ENCODE assay signal across 11 cellular contexts in genomic region chr10:114367041-114367675, GRCh38. TPM values are rescaled to one million over a fixed set of nuclear protein-coding genes. Genes with fewer than 3 reads are reported as not detected.
DNase-seq lines count a peak whose midpoint lies in the region; ATAC-seq, FAIRE-seq and TF ChIP-seq lines count a peak whose summit lies in the region.
"Had no signal": no experiment of that assay in that cellular context is flagged by ENCODE, and none has a peak within 500 bp of the region (broad histone marks: within the 10 kb centered on the region; RNA-seq: fewer than 3 reads in every experiment).

No MANE protein-coding gene starts in this region.

- H4K8ac ChIP-seq in neuronal stem cell (ENCODE audit: low read depth, low read length): no peak overlapping the region

- peaks cover 23% of the 10 kb centered on the region for H3K4me1 ChIP-seq in foreskin keratinocyte
- H3K4me1 ChIP-seq in neuronal stem cell (ENCODE audit: control insufficient read depth in 2 of 2, insufficient read depth in 1 of 2, low read depth in 1 of 2, low read length in 2 of 2): peaks cover 4 to 8% of the 10 kb centered on the region in 2 donors

- no peak overlapping the region for H3K9ac ChIP-seq in neuronal stem cell (ENCODE audit: low read depth, low read length, poor library complexity)

- ATAC-seq in foreskin keratinocyte: peak; percentile 11
- no peak for ATAC-seq in GM18502 (IDR thresholded peaks at IDR 0.05; ENCODE audit: poor library complexity, unreplicated experiment)
- ATAC-seq: activated CD8-positive, alpha-beta T cell treated with anti-CD3 and anti-CD28 coated beads for 36 hours had no signal

- peak overlapping the region; percentile 46 for H2AFZ ChIP-seq in neuronal stem cell (ENCODE audit: low read length)

- peaks cover 0 to 3% of the 10 kb centered on the region in 2 donors for H3K9me3 ChIP-seq in neuronal stem cell (replicated peaks in 1 of 2; ENCODE audit: control insufficient read depth in 2 of 2, insufficient read depth in 1 of 2, low read depth in 1 of 2, low read length in 2 of 2)

- H3K14ac ChIP-seq in neuronal stem cell (ENCODE audit: low read length): no peak overlapping the region

- H4K91ac ChIP-seq in neuronal stem cell (ENCODE audit: low read depth, low read length, poor library complexity): no peak overlapping the region

- H3K4ac ChIP-seq in neuronal stem cell (ENCODE audit: low read length): no peak overlapping the region

- no peak for TF ChIP-seq CTCF in foreskin keratinocyte (conservative IDR thresholded peaks at IDR 0.05)

- H3K27ac ChIP-seq in foreskin keratinocyte: no peak overlapping the region
- no peak overlapping the region for H3K27ac ChIP-seq in neuronal stem cell (replicated peaks; ENCODE audit: low read length)

- H3K18ac ChIP-seq in neuronal stem cell (ENCODE audit: low read length): no peak overlapping the region

- no peak overlapping the region for H2BK15ac ChIP-seq in neuronal stem cell (ENCODE audit: low read length)

- H3K27me3 ChIP-seq in foreskin keratinocyte (no peaks in the 10 kb centered on the region), neuronal stem cell (ENCODE audit: control insufficient read depth in 3 of 3, insufficient read depth in 3 of 3, low read depth in 1 of 3, low read length in 3 of 3) (no peaks in the 10 kb centered on the region)

- WGBS in neuronal stem cell (ENCODE audit: extremely low coverage in 2 of 2, insufficient read length in 2 of 2, insufficient replicate concordance in 1 of 2), 2 donors: no CpG with 5 or more reads among the region's 3 CpGs

- H2BK5ac ChIP-seq in neuronal stem cell (ENCODE audit: low read length): no peak overlapping the region

- H2AK5ac ChIP-seq in neuronal stem cell (ENCODE audit: low read depth, low read length): no peak overlapping the region

- no peak for FAIRE-seq in frontal cortex (lab: Jason Lieb, UNC)

- H3K4me2 ChIP-seq in neuronal stem cell (ENCODE audit: insufficient read depth, low read length, poor library complexity, severe bottlenecking): no peak overlapping the region

- no peak overlapping the region for H2BK12ac ChIP-seq in neuronal stem cell (ENCODE audit: low read length)

- H3K4me3 ChIP-seq in neuronal stem cell (ENCODE audit: low read length in 2 of 2): no peak overlapping the region

- DNase-seq in DMS 273 treated with DMSO at 0.1 percent for 48 hours (lab: John Stamatoyannopoulos, UW) (peak; percentile 27), LHCN-M2 (ENCODE audit: low read depth) (peak; percentile 78), foreskin keratinocyte (no peak), neuronal stem cell (ENCODE audit: low spot score) (no peak), frontal cortex (ENCODE audit: low spot score in 2 of 2) (no peak), SHP77 (lab: John Stamatoyannopoulos, UW) (no peak)
- no peak for DNase-seq in activated CD4-positive, alpha-beta T cell treated with anti-CD3 and anti-CD28 coated beads for 1 hour
- DNase-seq: activated CD8-positive, alpha-beta T cell treated with anti-CD3 and anti-CD28 coated beads for 36 hours; AML-193; NCI-H1436 had no signal

- H2BK120ac ChIP-seq in neuronal stem cell (ENCODE audit: low read depth, low read length): no peak overlapping the region

- H3K36me3 ChIP-seq in neuronal stem cell (replicated peaks in 1 of 2; ENCODE audit: control insufficient read depth in 2 of 2, insufficient read depth in 2 of 2, low read length in 2 of 2): no peaks in the 10 kb centered on the region

- H3K79me1 ChIP-seq in neuronal stem cell (ENCODE audit: low read depth, low read length): no peaks in the 10 kb centered on the region

- no peak overlapping the region for H3K23ac ChIP-seq in neuronal stem cell (ENCODE audit: low read depth, low read length, poor library complexity)

RNA-seq across cellular contexts. Expression of gene AFAP1L2, which starts 37.1 kb away (rescaled TPM):
- total RNA-seq in LHCN-M2 (2014; rRNA removed) (under 0.01 TPM in 1 of 2 replicates, not detected in the other), foreskin keratinocyte (53.8 and 58.4 TPM in 2 replicates), frontal cortex (6.1 TPM)
- 0.09 TPM for polyA plus RNA-seq in LHCN-M2 (2012)
- 24.2 and 24.6 TPM in 2 replicates for polyA plus RNA-seq in foreskin keratinocyte
- 6.7 TPM for polyA plus RNA-seq in neuronal stem cell (2013, experiment 1 of 2)
- polyA plus RNA-seq in neuronal stem cell (2013, experiment 2 of 2): 6.9 TPM

Comparison
In these comparisons a context has a peak if more than half of its experiments do, and no peak if none do; other contexts are left out.
1. DNase-seq: peak in DMS 273 treated with DMSO at 0.1 percent for 48 hours (single experiment) and LHCN-M2 (single experiment); none in foreskin keratinocyte (0 of 2), neuronal stem cell (single experiment), frontal cortex (0 of 2), SHP77 (0 of 2) and activated CD4-positive, alpha-beta T cell treated with anti-CD3 and anti-CD28 coated beads for 1 hour (single experiment).